In genomic region chr2:15668611-15669305, GRCh38 we compare ENCODE assay signal across 14 cellular contexts.
DNase-seq lines count a peak whose midpoint lies in the region; FAIRE-seq and TF ChIP-seq lines count a peak whose summit lies in the region.
"Had no signal": no experiment of that assay in that cellular context is flagged by ENCODE, and none has a peak within 500 bp of the region (broad histone marks: within the 10 kb centered on the region; RNA-seq: fewer than 3 reads in every experiment).

No MANE protein-coding gene starts in this region.

- H3K27ac ChIP-seq in GM23248 (no peak overlapping the region), trophoblast cell (ENCODE audit: low read depth, low read length) (peak overlapping the region; percentile 12), colonic mucosa (no peak overlapping the region)
- H3K27ac ChIP-seq: sigmoid colon, SJSA1 had no signal

- H3K9ac ChIP-seq in GM23248 (no peak overlapping the region), trophoblast cell (ENCODE audit: low read length) (no peak overlapping the region), colonic mucosa (ENCODE audit: low read depth in 2 of 2, low read length in 2 of 2) (peak overlapping the region in 1 of 2 donors; percentile 12)

- no peaks in the 10 kb centered on the region for H3K27me3 ChIP-seq in GM23248 (replicated peaks; ENCODE audit: insufficient read depth)
- no peaks in the 10 kb centered on the region for H3K27me3 ChIP-seq in trophoblast cell (ENCODE audit: insufficient read depth, low read length)
- H3K27me3 ChIP-seq in colonic mucosa = no peaks in the 10 kb centered on the region
- H3K27me3 ChIP-seq: sigmoid colon, SJSA1 had no signal

- H3K18ac ChIP-seq in trophoblast cell (ENCODE audit: low read length) = no peak overlapping the region

- no peaks in the 10 kb centered on the region for H4K20me1 ChIP-seq in GM23248 (ENCODE audit: insufficient read depth)

- H4K8ac ChIP-seq in trophoblast cell (ENCODE audit: low read depth, low read length) = peak overlapping the region; percentile 29

- H3K4me2 ChIP-seq in GM23248 (ENCODE audit: unreplicated experiment) (no peak overlapping the region), trophoblast cell (ENCODE audit: low read length) (no peak overlapping the region)

- H3K4ac ChIP-seq in trophoblast cell (ENCODE audit: low read depth, low read length) = no peak overlapping the region

- no peak overlapping the region for H3K14ac ChIP-seq in trophoblast cell (ENCODE audit: low read length)

- H4K12ac ChIP-seq in trophoblast cell (ENCODE audit: low read depth, low read length) = no peak overlapping the region

- peak overlapping the region; percentile 12 for H2BK5ac ChIP-seq in trophoblast cell (ENCODE audit: low read depth, low read length, poor library complexity)

- no peak overlapping the region for H2AK5ac ChIP-seq in trophoblast cell (ENCODE audit: low read length)

- in situ Hi-C loops in GM23248 (cut with MboI) = no loop called here

- H2AFZ ChIP-seq in GM23248 = peak overlapping the region; percentile 31; the same call in 1 of the 2 replicates
- H2AFZ ChIP-seq in trophoblast cell (ENCODE audit: insufficient read depth, low read length, poor library complexity) = no peak overlapping the region

- H3K23ac ChIP-seq in trophoblast cell (ENCODE audit: low read length) = no peak overlapping the region

- DNase-seq in GM23248 = no peak
- DNase-seq in astrocyte of the hippocampus (ENCODE audit: low read depth, low spot score) = peak; percentile 35
- DNase-seq in iris pigment epithelial cell (ENCODE audit: low read depth) = peak; percentile 88
- peak; percentile 57 to 66 for DNase-seq in trophoblast cell
- no peak for DNase-seq in activated T-cell treated with anti-CD3 and anti-CD28 coated beads, Interleukin-2, amount 50 U/mL, for 1 hour
- DNase-seq in RCC 7860 (ENCODE audit: low spot score) = no peak
- no peak for DNase-seq in colonic mucosa
- no peak for DNase-seq in NCI-H128 (lab: John Stamatoyannopoulos, UW; ENCODE audit: unreplicated experiment)
- DNase-seq: activated CD4-positive, CD25-positive, alpha-beta regulatory T cell treated with anti-CD3 and anti-CD28 coated beads, Interleukin-2, amount 50 U/mL, for 72 hours; activated effector memory CD4-positive, alpha-beta T cell treated with anti-CD3 and anti-CD28 coated beads, Interleukin-2, amount 50 U/mL, for 16 hours; NCI-H446 treated with DMSO at 0.1 percent for 48 hours; sigmoid colon; stimulated activated CD4-positive, alpha-beta T cell treated with anti-CD3 and anti-CD28 coated beads, Interleukin-4, amount 100 ng/mL, for 4 hours had no signal

- TF ChIP-seq CTCF in colonic mucosa (IDR thresholded peaks at IDR 0.05) = no peak

- no peaks in the 10 kb centered on the region for H3K79me2 ChIP-seq in GM23248 (ENCODE audit: insufficient read depth)
- H3K79me2 ChIP-seq in trophoblast cell (ENCODE audit: control insufficient read depth, insufficient read depth, low read length, poor library complexity) = no peaks in the 10 kb centered on the region

- 35 to 45% methylated on average over 9 to 10 of the region's 10 CpGs for WGBS in GM23248 (ENCODE audit: low coverage in 1 of 2, low lambda C conversion rate in 2 of 2, missing lambda C conversion rate in 2 of 2), 2 experiments
- no CpG with 5 or more reads among the region's 10 CpGs for WGBS in trophoblast cell (ENCODE audit: extremely low coverage, insufficient coverage, insufficient read length)

- intact Hi-C loops in colonic mucosa (cut with DNase I) = no loop called here

- no peaks in the 10 kb centered on the region for H3K36me3 ChIP-seq in GM23248 (ENCODE audit: low read depth)
- H3K36me3 ChIP-seq in trophoblast cell (ENCODE audit: control insufficient read depth in 1 of 2, insufficient read depth in 2 of 2, low read length in 2 of 2) = no peaks in the 10 kb centered on the region
- H3K36me3 ChIP-seq in colonic mucosa = no peaks in the 10 kb centered on the region
- H3K36me3 ChIP-seq: sigmoid colon, SJSA1 had no signal

- peak overlapping the region; percentile 51 for H2BK12ac ChIP-seq in trophoblast cell (ENCODE audit: low read length)

- no peaks in the 10 kb centered on the region for H3K4me1 ChIP-seq in GM23248 (ENCODE audit: insufficient read depth)
- H3K4me1 ChIP-seq in trophoblast cell (ENCODE audit: control insufficient read depth in 1 of 2, insufficient read depth in 2 of 2, low read length in 2 of 2) = peaks cover 10 to 15% of the 10 kb centered on the region in 2 experiments
- no peaks in the 10 kb centered on the region for H3K4me1 ChIP-seq in colonic mucosa
- H3K4me1 ChIP-seq: sigmoid colon, SJSA1 had no signal

- H2BK120ac ChIP-seq in trophoblast cell (ENCODE audit: insufficient read depth, low read length, poor library complexity) = peak overlapping the region; percentile 64

- H3K79me1 ChIP-seq in trophoblast cell (ENCODE audit: low read length) = peaks cover 4% of the 10 kb centered on the region

- H3K9me2 ChIP-seq in GM23248 (ENCODE audit: insufficient read depth) = no peaks in the 10 kb centered on the region

- no peak for FAIRE-seq in RCC 7860 (lab: Jason Lieb, UNC)

- H3K9me3 ChIP-seq in GM23248 (ENCODE audit: low read depth) (no peaks in the 10 kb centered on the region), trophoblast cell (ENCODE audit: insufficient read depth, low read depth, low read length) (no peaks in the 10 kb centered on the region), colonic mucosa (no peaks in the 10 kb centered on the region)
- H3K9me3 ChIP-seq: sigmoid colon, SJSA1 had no signal

- H4K91ac ChIP-seq in trophoblast cell (ENCODE audit: low read depth, low read length) = peak overlapping the region; percentile 62

- H3F3A ChIP-seq in GM23248 (ENCODE audit: insufficient read depth) = no peaks in the 10 kb centered on the region

- no peak overlapping the region for H3K4me3 ChIP-seq in GM23248
- no peak overlapping the region for H3K4me3 ChIP-seq in trophoblast cell (ENCODE audit: low read depth, low read length)
- no peak overlapping the region for H3K4me3 ChIP-seq in colonic mucosa
- H3K4me3 ChIP-seq: sigmoid colon, SJSA1 had no signal

Comparison
In these comparisons a context has a peak if more than half of its experiments do, and no peak if none do; other contexts are left out.
1. DNase-seq: peak in astrocyte of the hippocampus (single experiment), iris pigment epithelial cell (single experiment) and trophoblast cell (2 of 2); none in GM23248 (single experiment), activated T-cell treated with anti-CD3 and anti-CD28 coated beads, Interleukin-2, amount 50 U/mL, for 1 hour (single experiment), RCC 7860 (single experiment), colonic mucosa (single experiment) and NCI-H128 (single experiment).